16 cellular contexts compared by ENCODE assay signal in genomic region chr22:46740910-46741785, GRCh38. TPM values are rescaled to one million over a fixed set of nuclear protein-coding genes. Genes with fewer than 3 reads are reported as not detected.
DNase-seq lines count a peak whose midpoint lies in the region; ATAC-seq and TF ChIP-seq lines count a peak whose summit lies in the region.
"Had no signal": no experiment of that assay in that cellular context is flagged by ENCODE, and none has a peak within 500 bp of the region (broad histone marks: within the 10 kb centered on the region; RNA-seq: fewer than 3 reads in every experiment).

No MANE protein-coding gene starts in this region.

- no peaks in the 10 kb centered on the region; the same call in 1 of the 2 replicates for H3K36me3 ChIP-seq in Panc1 (ENCODE audit: control insufficient read depth, insufficient read depth, low read length)
- H3K36me3 ChIP-seq in gastrocnemius medialis = no peaks in the 10 kb centered on the region
- H3K36me3 ChIP-seq: neutrophil had no signal

- peak overlapping the region; percentile 54 for H3K27ac Mint-ChIP-seq in activated CD4-positive, alpha-beta T cell treated with anti-CD3 and anti-CD28 coated beads, Interleukin-2, amount 10 ng/mL, durations not matched to agents 7 days and 5 days

- no peaks in the 10 kb centered on the region for H3K27me3 Mint-ChIP-seq in activated CD4-positive, alpha-beta T cell treated with anti-CD3 and anti-CD28 coated beads, Interleukin-2, amount 10 ng/mL, durations not matched to agents 7 days and 5 days

- H3K9me3 ChIP-seq in Panc1 (ENCODE audit: control insufficient read depth, insufficient read depth, low read depth, low read length) (no peaks in the 10 kb centered on the region), right cardiac atrium (ENCODE audit: control insufficient read depth, low read length) (no peaks in the 10 kb centered on the region), gastrocnemius medialis (no peaks in the 10 kb centered on the region)
- H3K9me3 ChIP-seq: A549, neutrophil had no signal

- peak overlapping the region; percentile 71; the same call in 1 of the 2 replicates for H3K27ac ChIP-seq in Panc1 (ENCODE audit: low read length)
- peak overlapping the region; percentile 44 for H3K27ac ChIP-seq in right cardiac atrium (ENCODE audit: low read length)
- H3K27ac ChIP-seq in gastrocnemius medialis = peak overlapping the region; percentile 87 to 94 (median 92)
- H3K27ac ChIP-seq: neutrophil had no signal

- in situ Hi-C loops in Panc1 (cut with HindIII; ENCODE audit: low pct_unique_long_range_greater_than_20kb, low sequenced_read_pairs) = no loop called here
- in situ Hi-C loops in gastrocnemius medialis (cut with MboI; ENCODE audit: low sequenced_read_pairs in 4 of 4) = no loop called here

- H3K4me1 ChIP-seq in Panc1 (ENCODE audit: control insufficient read depth, insufficient read depth, low read length) = peaks cover 40% of the 10 kb centered on the region
- H3K4me1 ChIP-seq in right cardiac atrium (ENCODE audit: control insufficient read depth, insufficient read depth, low read length) = peaks cover 8% of the 10 kb centered on the region
- peaks cover 41 to 42% of the 10 kb centered on the region in 2 donors for H3K4me1 ChIP-seq in gastrocnemius medialis

- no peak for DNase-seq in activated CD4-positive, alpha-beta T cell treated with anti-CD3 and anti-CD28 coated beads, Interleukin-2, amount 10 ng/mL, durations not matched to agents 7 days and 5 days
- no peak for DNase-seq in activated CD4-positive, alpha-beta T cell treated with anti-CD3 and anti-CD28 coated beads, Interleukin-2, amount 50 U/mL, for 48 hours
- no peak for DNase-seq in Panc1 (ENCODE audit: low read depth, low spot score)
- DNase-seq in right cardiac atrium = no peak
- DNase-seq in gastrocnemius medialis = peak; percentile 86 to 89
- no peak for DNase-seq in effector CD8-positive, alpha-beta T cell (lab: John Stamatoyannopoulos, UW)
- DNase-seq in NCI-H1436 treated with DMSO at 0.1 percent for 48 hours (lab: John Stamatoyannopoulos, UW) = no peak
- DNase-seq in NCI-H1417 (lab: John Stamatoyannopoulos, UW) = no peak
- DNase-seq: activated CD4-positive, CD25-positive, alpha-beta regulatory T cell treated with anti-CD3 and anti-CD28 coated beads, Interleukin-2, amount 50 U/mL, for 72 hours; activated T-cell treated with anti-CD3 and anti-CD28 coated beads, Interleukin-2, amount 50 U/mL, for 1 hour; H9; MV-4-11; NCI-H82; substantia nigra had no signal

- TF ChIP-seq CTCF in Panc1 (IDR thresholded peaks at IDR 0.05) (no peak), gastrocnemius medialis (IDR thresholded peaks at IDR 0.05 in 4 of 5, conservative IDR thresholded peaks at IDR 0.05 in 1 of 5) (no peak)

- peaks cover 20% of the 10 kb centered on the region for H3K4me1 Mint-ChIP-seq in activated CD4-positive, alpha-beta T cell treated with anti-CD3 and anti-CD28 coated beads, Interleukin-2, amount 10 ng/mL, durations not matched to agents 7 days and 5 days

- intact Hi-C loops in Panc1 (cut with micrococcal nuclease; ENCODE audit: unreplicated experiment) = no loop called here
- intact Hi-C loops in right cardiac atrium (cut with DNase I) = no loop called here
- intact Hi-C loops in gastrocnemius medialis (cut with DNase I; ENCODE audit: low total_unique reads) = no loop called here

- WGBS in right cardiac atrium = 78% methylated on average over 14 of the region's 14 CpGs

- no TSS peak for BruUV-seq in Panc1 (replicated peaks; lab: Mats Ljungman, UMichigan)

- H3K4me3 Mint-ChIP-seq in activated CD4-positive, alpha-beta T cell treated with anti-CD3 and anti-CD28 coated beads, Interleukin-2, amount 10 ng/mL, durations not matched to agents 7 days and 5 days = no peak overlapping the region

- peak in 1 of 2 donors; percentile 18 for TF ChIP-seq POLR2A in gastrocnemius medialis (IDR thresholded peaks at IDR 0.05)

- H3K9me3 Mint-ChIP-seq in activated CD4-positive, alpha-beta T cell treated with anti-CD3 and anti-CD28 coated beads, Interleukin-2, amount 10 ng/mL, durations not matched to agents 7 days and 5 days = peaks cover 4% of the 10 kb centered on the region

- CTCF ChIA-PET in activated CD4-positive, alpha-beta T cell treated with anti-CD3 and anti-CD28 coated beads, Interleukin-2, amount 10 ng/mL, durations not matched to agents 7 days and 5 days (lab: Charles Lee) = interaction anchor here (0.6 to 1.7 kb wide), 4 partner anchors 15 to 25 kb away, joined by 3 to 4 read pairs (median 4); no protein-coding TSS in a partner anchor
- CTCF ChIA-PET in Panc1 (lab: Charles Lee) = no interaction called here

- POLR2A ChIA-PET in activated CD4-positive, alpha-beta T cell treated with anti-CD3 and anti-CD28 coated beads, Interleukin-2, amount 10 ng/mL, durations not matched to agents 7 days and 5 days (lab: Charles Lee) = interaction anchor here (0.9 kb wide), 1 partner anchor 21 kb away, joined by 4 read pairs; the partner anchor contains the start of gene TBC1D22A
- POLR2A ChIA-PET in Panc1 (lab: Charles Lee) = interaction anchor here (0.6 kb wide), 1 partner anchor 161 kb away, joined by 12 read pairs; no protein-coding TSS in a partner anchor

- peaks cover 13% of the 10 kb centered on the region for H3K36me3 Mint-ChIP-seq in activated CD4-positive, alpha-beta T cell treated with anti-CD3 and anti-CD28 coated beads, Interleukin-2, amount 10 ng/mL, durations not matched to agents 7 days and 5 days (ENCODE audit: low read depth)

- no peak for ATAC-seq in Panc1
- peak; percentile 1 to 21 for ATAC-seq in right cardiac atrium
- ATAC-seq in gastrocnemius medialis = peak; percentile 34 to 64
- ATAC-seq: A549 had no signal

- H3K27me3 ChIP-seq in Panc1 (ENCODE audit: control insufficient read depth, insufficient read depth, low read length) = no peaks in the 10 kb centered on the region
- H3K27me3 ChIP-seq in right cardiac atrium (ENCODE audit: control insufficient read depth, insufficient read depth) = no peaks in the 10 kb centered on the region
- H3K27me3 ChIP-seq in gastrocnemius medialis = no peaks in the 10 kb centered on the region
- H3K27me3 ChIP-seq: neutrophil had no signal

- H3K4me3 ChIP-seq in Panc1 (ENCODE audit: low read depth in 2 of 2, low read length in 2 of 2) = no peak overlapping the region
- H3K4me3 ChIP-seq in right cardiac atrium (ENCODE audit: low read length) = no peak overlapping the region
- no peak overlapping the region for H3K4me3 ChIP-seq in gastrocnemius medialis
- H3K4me3 ChIP-seq: A549 had no signal

RNA-seq across cellular contexts. Expression of gene CERK, which starts 3.1 kb away (rescaled TPM):
- total RNA-seq in activated CD4-positive, alpha-beta T cell treated with anti-CD3 and anti-CD28 coated beads, Interleukin-2, amount 10 ng/mL, durations not matched to agents 7 days and 5 days = 10 to 100 TPM; 41.8 to 47.1 TPM
- total RNA-seq in Panc1 (2021; ENCODE audit: unreplicated experiment) (30.9 TPM), right cardiac atrium (10 to 100 TPM; 59.5 to 83.5 (median 68.7) TPM), gastrocnemius medialis (10 to 100 TPM; 32.7 to 38.7 (median 34.8) TPM)
- 24.0 TPM for polyA plus RNA-seq in Panc1 (2012; ENCODE audit: insufficient read length)
- 32.6 TPM for polyA plus RNA-seq in right cardiac atrium

RNA-seq across cellular contexts. Expression of gene TBC1D22A, which starts 21.3 kb away (rescaled TPM):
- total RNA-seq in activated CD4-positive, alpha-beta T cell treated with anti-CD3 and anti-CD28 coated beads, Interleukin-2, amount 10 ng/mL, durations not matched to agents 7 days and 5 days = 10 to 100 TPM; 34.1 to 39.2 TPM
- 28.7 TPM for total RNA-seq in Panc1 (2021; ENCODE audit: unreplicated experiment)
- polyA plus RNA-seq in Panc1 (2012; ENCODE audit: insufficient read length) = 35.6 TPM
- total RNA-seq in right cardiac atrium = 10 to 100 TPM; 15.3 to 17.3 (median 16.4) TPM
- polyA plus RNA-seq in right cardiac atrium = 12.0 TPM
- total RNA-seq in gastrocnemius medialis = 10 to 100 TPM; 18.8 to 25.2 (median 23.1) TPM

Comparison
In these comparisons a context has a peak if more than half of its experiments do, and no peak if none do; other contexts are left out.
1. DNase-seq: peak in gastrocnemius medialis (2 of 2); none in activated CD4-positive, alpha-beta T cell treated with anti-CD3 and anti-CD28 coated beads, Interleukin-2, amount 10 ng/mL, durations not matched to agents 7 days and 5 days (single experiment), activated CD4-positive, alpha-beta T cell treated with anti-CD3 and anti-CD28 coated beads, Interleukin-2, amount 50 U/mL, for 48 hours (0 of 2), Panc1 (single experiment), right cardiac atrium (0 of 3), effector CD8-positive, alpha-beta T cell (single experiment), NCI-H1436 treated with DMSO at 0.1 percent for 48 hours (single experiment) and NCI-H1417 (0 of 3).
2. Peak in every context shown above with its lines, with median percentiles within 50 percentile points of each other: H3K27ac ChIP-seq.